8 cellular contexts compared by ENCODE assay signal in genomic region chr9:89319015-89319905, GRCh38. TPM values are rescaled to one million over a fixed set of nuclear protein-coding genes. Genes with fewer than 3 reads are reported as not detected.
DNase-seq lines count a peak whose midpoint lies in the region; ATAC-seq and TF ChIP-seq lines count a peak whose summit lies in the region.

No MANE protein-coding gene starts in this region.

- peaks cover 16 to 48% of the 10 kb centered on the region in 2 donors for H3K4me1 ChIP-seq in thoracic aorta (ENCODE audit: control insufficient read depth in 1 of 2, low read depth in 2 of 2)

- H3K4me1 Mint-ChIP-seq in stimulated activated naive CD8-positive, alpha-beta T cell treated with anti-CD3 and anti-CD28 coated beads, Interleukin-15, Interleukin-2, amounts not matched to agents 100 ng/mL and 50 ng/mL, for 24 hours (ENCODE audit: low read depth) = peaks cover 97% of the 10 kb centered on the region

- peak overlapping the region; percentile 92 for H3K4me3 Mint-ChIP-seq in stimulated activated naive CD8-positive, alpha-beta T cell treated with anti-CD3 and anti-CD28 coated beads, Interleukin-15, Interleukin-2, amounts not matched to agents 100 ng/mL and 50 ng/mL, for 24 hours

- H3K27me3 ChIP-seq in thoracic aorta (replicated peaks; ENCODE audit: insufficient read depth) = no peaks in the 10 kb centered on the region

- no peak for ATAC-seq in stimulated activated naive CD8-positive, alpha-beta T cell treated with anti-CD3 and anti-CD28 coated beads, Interleukin-15, Interleukin-2, amounts not matched to agents 100 U/mL and 50 U/mL, for 24 hours
- ATAC-seq in left lobe of liver = peak; percentile 5
- peak; percentile 13 for ATAC-seq in thoracic aorta (ENCODE audit: insufficient number of reproducible peaks, low FRiP score, low read depth)
- ATAC-seq in HG02885 (IDR thresholded peaks at IDR 0.05; ENCODE audit: poor library complexity, unreplicated experiment) = no peak
- no peak for ATAC-seq in GM19397 (IDR thresholded peaks at IDR 0.05; ENCODE audit: unreplicated experiment)

- no peaks in the 10 kb centered on the region for H3K36me3 ChIP-seq in thoracic aorta

- peak overlapping the region; percentile 98 for H3K27ac Mint-ChIP-seq in stimulated activated naive CD8-positive, alpha-beta T cell treated with anti-CD3 and anti-CD28 coated beads, Interleukin-15, Interleukin-2, amounts not matched to agents 100 ng/mL and 50 ng/mL, for 24 hours

- H3K27me3 Mint-ChIP-seq in stimulated activated naive CD8-positive, alpha-beta T cell treated with anti-CD3 and anti-CD28 coated beads, Interleukin-15, Interleukin-2, amounts not matched to agents 100 ng/mL and 50 ng/mL, for 24 hours = no peaks in the 10 kb centered on the region

- no peak for TF ChIP-seq CTCF in thoracic aorta (IDR thresholded peaks at IDR 0.05)

- H3K9me3 Mint-ChIP-seq in stimulated activated naive CD8-positive, alpha-beta T cell treated with anti-CD3 and anti-CD28 coated beads, Interleukin-15, Interleukin-2, amounts not matched to agents 100 ng/mL and 50 ng/mL, for 24 hours = no peaks in the 10 kb centered on the region

- H3K27ac ChIP-seq in angular gyrus (ENCODE audit: low read depth, low read length) (peak overlapping the region; percentile 98), thoracic aorta (peak overlapping the region; percentile 98 to 99)

- no peak for DNase-seq in stimulated activated naive CD8-positive, alpha-beta T cell treated with anti-CD3 and anti-CD28 coated beads, Interleukin-15, Interleukin-2, amounts not matched to agents 100 U/mL and 50 U/mL, for 24 hours
- DNase-seq in left lobe of liver (ENCODE audit: low spot score) (no peak), thoracic aorta (ENCODE audit: low spot score) (no peak), NCI-H524 treated with DMSO at 0.1 percent for 48 hours (lab: John Stamatoyannopoulos, UW) (no peak)

- peaks cover 88% of the 10 kb centered on the region for H3K36me3 Mint-ChIP-seq in stimulated activated naive CD8-positive, alpha-beta T cell treated with anti-CD3 and anti-CD28 coated beads, Interleukin-15, Interleukin-2, amounts not matched to agents 100 ng/mL and 50 ng/mL, for 24 hours (ENCODE audit: low read depth)

- H3K9me3 ChIP-seq in thoracic aorta = no peaks in the 10 kb centered on the region

- H3K4me3 ChIP-seq in thoracic aorta = peak overlapping the region; percentile 85

RNA-seq across cellular contexts. Expression of gene SECISBP2, which starts 1.0 kb away (rescaled TPM):
- 19.1 TPM for total RNA-seq in left lobe of liver
- 10 to 100 TPM; 37.2 to 91.5 TPM for total RNA-seq in thoracic aorta

RNA-seq across cellular contexts. Expression of gene CKS2, which starts 8.3 kb away (rescaled TPM):
- total RNA-seq in left lobe of liver = 4.4 TPM
- 1 to 10 TPM; 2.3 to 4.7 TPM for total RNA-seq in thoracic aorta

Comparison
In these comparisons a context has a peak if more than half of its experiments do, and no peak if none do; other contexts are left out.
1. ATAC-seq: peak in left lobe of liver (single experiment) and thoracic aorta (single experiment); none in stimulated activated naive CD8-positive, alpha-beta T cell treated with anti-CD3 and anti-CD28 coated beads, Interleukin-15, Interleukin-2, amounts not matched to agents 100 U/mL and 50 U/mL, for 24 hours (single experiment), HG02885 (single experiment) and GM19397 (single experiment).